In genomic region chr3:12556723-12557471, GRCh38 we compare ENCODE assay signal across 8 cellular contexts. TPM values are rescaled to one million over a fixed set of nuclear protein-coding genes. Genes with fewer than 3 reads are reported as not detected.
DNase-seq lines count a peak whose midpoint lies in the region; ATAC-seq and TF ChIP-seq lines count a peak whose summit lies in the region.

Gene MKRN2 (plus strand): TSS chr3:12557087. CDS start chr3:12557151, 64 bp downstream.

- H3K9me3 ChIP-seq in prostate gland: no peaks in the 10 kb centered on the region

- WGBS in prostate gland: under 1% methylated on average over 75 of the region's 75 CpGs

- no peaks in the 10 kb centered on the region for H3K36me3 ChIP-seq in prostate gland

- ATAC-seq in HG02610 (IDR thresholded peaks at IDR 0.05; ENCODE audit: unreplicated experiment) (peak; percentile 74), left cardiac atrium (peak; percentile 97 to 98)

- intact Hi-C loops in T-helper 1 cell treated with Interleukin-12 subunit alpha and Interleukin-12 subunit beta and Interleukin-4 antibody, amounts not matched to agents 30 ng/mL and 1 ng/mL, for 36 hours (cut with micrococcal nuclease): loop anchor here (1.0 to 10.0 kb wide), 9 partner anchors 73 to 1568 kb away; partner anchors contain the start of genes ATG7, CHCHD4, RAF1 and RPL32
- intact Hi-C loops in left cardiac atrium (cut with DNase I): loop anchor here in 1 of 2 donors (5.0 kb wide), 1 partner anchor 105 kb away; the partner anchor contains the start of gene RAF1
- intact Hi-C loops in prostate gland (cut with DNase I): loop anchor here (5.0 to 10.0 kb wide), 3 partner anchors 70 to 278 kb away; partner anchors contain the start of gene RAF1

- TF ChIP-seq POLR2A in prostate gland (IDR thresholded peaks at IDR 0.05): peak; percentile 94

- DNase-seq in NCI-H1092 treated with DMSO at 0.1 percent for 48 hours (lab: John Stamatoyannopoulos, UW) (peak; percentile 76), amniotic epithelial cell (ENCODE audit: low read depth) (peak; percentile 75), left cardiac atrium (peak; percentile 89), prostate gland (ENCODE audit: low spot score) (peak; percentile 76), ureter (ENCODE audit: low spot score) (peak; percentile 88)

- peaks cover 12% of the 10 kb centered on the region for H3K27me3 ChIP-seq in prostate gland (replicated peaks; ENCODE audit: insufficient read depth)

- peak within 1 kb of the TSS; percentile 94 for H3K4me3 ChIP-seq in GM12875 (ENCODE audit: low read depth, low read length)
- H3K4me3 ChIP-seq in prostate gland: peak within 1 kb of the TSS; percentile 83 to 86

- TF ChIP-seq CTCF in GM12875 (IDR thresholded peaks at IDR 0.05; ENCODE audit: borderline replicate concordance, insufficient read depth, low read depth, low read length): no peak
- TF ChIP-seq CTCF in prostate gland (IDR thresholded peaks at IDR 0.05): peak in 1 of 4 experiments; percentile 23

- peaks cover 4% of the 10 kb centered on the region for H3K4me1 ChIP-seq in prostate gland (replicated peaks)

- H3K27ac ChIP-seq in prostate gland: peak within 1 kb of the TSS; percentile 90

RNA-seq across cellular contexts. Expression of gene MKRN2, which starts in this region (rescaled TPM):
- total RNA-seq in T-helper 1 cell treated with Interleukin-12 subunit alpha and Interleukin-12 subunit beta and Interleukin-4 antibody, amounts not matched to agents 30 ng/mL and 1 ng/mL, for 36 hours: 19.6 and 23.0 TPM in 2 replicates
- total RNA-seq in left cardiac atrium (10 to 100 TPM; 23.9 to 31.7 TPM), prostate gland (10 to 100 TPM; 22.2 to 54.5 TPM), ureter (24.5 TPM)

Comparison
In these comparisons a context has a peak if more than half of its experiments do, and no peak if none do; other contexts are left out.
1. Peak in every context shown above with its lines: DNase-seq, ATAC-seq, H3K4me3 ChIP-seq and H3K27ac ChIP-seq.